ENCODE assay signal across 1 cellular context in the genomic region with DNA sequence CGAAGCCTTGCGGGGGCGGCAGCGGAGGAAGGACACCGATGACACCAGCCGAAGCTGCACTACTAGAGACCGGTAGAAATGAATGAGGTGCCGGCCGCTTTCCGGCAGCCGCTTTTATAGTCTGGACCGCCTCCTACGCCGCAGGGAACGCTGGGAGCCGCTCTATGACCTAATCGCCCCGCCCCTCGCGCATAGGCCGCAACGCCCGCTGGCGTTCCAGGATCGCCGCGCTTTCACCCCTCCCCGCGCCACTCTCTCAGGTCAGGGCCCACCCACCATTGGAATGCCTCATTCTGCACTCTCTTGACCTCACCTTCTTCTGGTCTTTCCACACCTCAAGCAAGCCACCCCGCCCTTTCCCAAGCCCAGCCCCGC.
TF ChIP-seq lines count a peak whose summit lies in the region.

A gene (minus strand): TSS at position 89 of the 375 bp plus-strand sequence. CDS start 170 bp downstream, outside the sequence.

TF ChIP-seq in HepG2, 621 proteins besides CTCF, POLR2A, EP300 and RAD21 (continued from another document and continues in another):
- TF ChIP-seq, protein P1, sequence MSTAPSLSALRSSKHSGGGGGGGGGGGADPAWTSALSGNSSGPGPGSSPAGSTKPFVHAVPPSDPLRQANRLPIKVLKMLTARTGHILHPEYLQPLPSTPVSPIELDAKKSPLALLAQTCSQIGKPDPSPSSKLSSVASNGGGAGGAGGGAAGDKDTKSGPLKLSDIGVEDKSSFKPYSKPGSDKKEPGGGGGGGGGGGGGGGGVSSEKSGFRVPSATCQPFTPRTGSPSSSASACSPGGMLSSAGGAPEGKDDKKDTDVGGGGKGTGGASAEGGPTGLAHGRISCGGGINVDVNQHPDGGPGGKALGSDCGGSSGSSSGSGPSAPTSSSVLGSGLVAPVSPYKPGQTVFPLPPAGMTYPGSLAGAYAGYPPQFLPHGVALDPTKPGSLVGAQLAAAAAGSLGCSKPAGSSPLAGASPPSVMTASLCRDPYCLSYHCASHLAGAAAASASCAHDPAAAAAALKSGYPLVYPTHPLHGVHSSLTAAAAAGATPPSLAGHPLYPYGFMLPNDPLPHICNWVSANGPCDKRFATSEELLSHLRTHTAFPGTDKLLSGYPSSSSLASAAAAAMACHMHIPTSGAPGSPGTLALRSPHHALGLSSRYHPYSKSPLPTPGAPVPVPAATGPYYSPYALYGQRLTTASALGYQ (CRISPR knock-in tag; IDR thresholded peaks at IDR 0.05) = peak; percentile 16; the same call in 1 of the 2 replicates
- TF ChIP-seq, protein P2, sequence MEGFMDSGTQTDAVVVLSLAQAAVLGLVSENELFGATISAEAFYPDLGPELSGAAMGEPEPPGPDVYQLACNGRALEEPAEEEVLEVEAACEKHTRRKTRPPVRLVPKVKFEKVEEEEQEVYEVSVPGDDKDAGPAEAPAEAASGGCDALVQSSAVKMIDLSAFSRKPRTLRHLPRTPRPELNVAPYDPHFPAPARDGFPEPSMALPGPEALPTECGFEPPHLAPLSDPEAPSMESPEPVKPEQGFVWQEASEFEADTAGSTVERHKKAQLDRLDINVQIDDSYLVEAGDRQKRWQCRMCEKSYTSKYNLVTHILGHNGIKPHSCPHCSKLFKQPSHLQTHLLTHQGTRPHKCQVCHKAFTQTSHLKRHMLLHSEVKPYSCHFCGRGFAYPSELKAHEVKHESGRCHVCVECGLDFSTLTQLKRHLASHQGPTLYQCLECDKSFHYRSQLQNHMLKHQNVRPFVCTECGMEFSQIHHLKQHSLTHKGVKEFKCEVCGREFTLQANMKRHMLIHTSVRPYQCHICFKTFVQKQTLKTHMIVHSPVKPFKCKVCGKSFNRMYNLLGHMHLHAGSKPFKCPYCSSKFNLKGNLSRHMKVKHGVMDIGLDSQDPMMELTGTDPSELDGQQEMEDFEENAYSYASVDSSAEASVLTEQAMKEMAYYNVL (CRISPR knock-in tag; IDR thresholded peaks at IDR 0.05; ENCODE audit: borderline replicate concordance) = 0 out of 2 replicates have a peak, but pooled peaks have one; percentile 19
- TF ChIP-seq, protein P3, sequence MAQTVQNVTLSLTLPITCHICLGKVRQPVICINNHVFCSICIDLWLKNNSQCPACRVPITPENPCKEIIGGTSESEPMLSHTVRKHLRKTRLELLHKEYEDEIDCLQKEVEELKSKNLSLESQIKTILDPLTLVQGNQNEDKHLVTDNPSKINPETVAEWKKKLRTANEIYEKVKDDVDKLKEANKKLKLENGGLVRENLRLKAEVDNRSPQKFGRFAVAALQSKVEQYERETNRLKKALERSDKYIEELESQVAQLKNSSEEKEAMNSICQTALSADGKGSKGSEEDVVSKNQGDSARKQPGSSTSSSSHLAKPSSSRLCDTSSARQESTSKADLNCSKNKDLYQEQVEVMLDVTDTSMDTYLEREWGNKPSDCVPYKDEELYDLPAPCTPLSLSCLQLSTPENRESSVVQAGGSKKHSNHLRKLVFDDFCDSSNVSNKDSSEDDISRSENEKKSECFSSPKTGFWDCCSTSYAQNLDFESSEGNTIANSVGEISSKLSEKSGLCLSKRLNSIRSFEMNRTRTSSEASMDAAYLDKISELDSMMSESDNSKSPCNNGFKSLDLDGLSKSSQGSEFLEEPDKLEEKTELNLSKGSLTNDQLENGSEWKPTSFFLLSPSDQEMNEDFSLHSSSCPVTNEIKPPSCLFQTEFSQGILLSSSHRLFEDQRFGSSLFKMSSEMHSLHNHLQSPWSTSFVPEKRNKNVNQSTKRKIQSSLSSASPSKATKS (CRISPR knock-in tag; IDR thresholded peaks at IDR 0.05) = peak; percentile 77
- TF ChIP-seq ZNF614 (CRISPR knock-in tag; IDR thresholded peaks at IDR 0.05; ENCODE audit: borderline replicate concordance) = no peak
- peak; percentile 64 for TF ChIP-seq IRF2 (CRISPR knock-in tag; IDR thresholded peaks at IDR 0.05)
- no peak; the same call in 1 of the 2 replicates for TF ChIP-seq ZBTB38 (CRISPR knock-in tag; IDR thresholded peaks at IDR 0.05)
- TF ChIP-seq IKZF4 (CRISPR knock-in tag; IDR thresholded peaks at IDR 0.05; ENCODE audit: borderline replicate concordance, low read depth, not compliant biosample characterization) = no peak
- TF ChIP-seq ZFP37 (CRISPR knock-in tag; IDR thresholded peaks at IDR 0.05; ENCODE audit: borderline replicate concordance) = peak; percentile 68
- TF ChIP-seq HHEX (CRISPR knock-in tag; IDR thresholded peaks at IDR 0.05) = no peak
- TF ChIP-seq, protein P4, sequence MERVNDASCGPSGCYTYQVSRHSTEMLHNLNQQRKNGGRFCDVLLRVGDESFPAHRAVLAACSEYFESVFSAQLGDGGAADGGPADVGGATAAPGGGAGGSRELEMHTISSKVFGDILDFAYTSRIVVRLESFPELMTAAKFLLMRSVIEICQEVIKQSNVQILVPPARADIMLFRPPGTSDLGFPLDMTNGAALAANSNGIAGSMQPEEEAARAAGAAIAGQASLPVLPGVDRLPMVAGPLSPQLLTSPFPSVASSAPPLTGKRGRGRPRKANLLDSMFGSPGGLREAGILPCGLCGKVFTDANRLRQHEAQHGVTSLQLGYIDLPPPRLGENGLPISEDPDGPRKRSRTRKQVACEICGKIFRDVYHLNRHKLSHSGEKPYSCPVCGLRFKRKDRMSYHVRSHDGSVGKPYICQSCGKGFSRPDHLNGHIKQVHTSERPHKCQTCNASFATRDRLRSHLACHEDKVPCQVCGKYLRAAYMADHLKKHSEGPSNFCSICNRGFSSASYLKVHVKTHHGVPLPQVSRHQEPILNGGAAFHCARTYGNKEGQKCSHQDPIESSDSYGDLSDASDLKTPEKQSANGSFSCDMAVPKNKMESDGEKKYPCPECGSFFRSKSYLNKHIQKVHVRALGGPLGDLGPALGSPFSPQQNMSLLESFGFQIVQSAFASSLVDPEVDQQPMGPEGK (CRISPR knock-in tag; IDR thresholded peaks at IDR 0.05) = peak; percentile 82; the same call in 1 of the 2 replicates
- TF ChIP-seq, protein P5, sequence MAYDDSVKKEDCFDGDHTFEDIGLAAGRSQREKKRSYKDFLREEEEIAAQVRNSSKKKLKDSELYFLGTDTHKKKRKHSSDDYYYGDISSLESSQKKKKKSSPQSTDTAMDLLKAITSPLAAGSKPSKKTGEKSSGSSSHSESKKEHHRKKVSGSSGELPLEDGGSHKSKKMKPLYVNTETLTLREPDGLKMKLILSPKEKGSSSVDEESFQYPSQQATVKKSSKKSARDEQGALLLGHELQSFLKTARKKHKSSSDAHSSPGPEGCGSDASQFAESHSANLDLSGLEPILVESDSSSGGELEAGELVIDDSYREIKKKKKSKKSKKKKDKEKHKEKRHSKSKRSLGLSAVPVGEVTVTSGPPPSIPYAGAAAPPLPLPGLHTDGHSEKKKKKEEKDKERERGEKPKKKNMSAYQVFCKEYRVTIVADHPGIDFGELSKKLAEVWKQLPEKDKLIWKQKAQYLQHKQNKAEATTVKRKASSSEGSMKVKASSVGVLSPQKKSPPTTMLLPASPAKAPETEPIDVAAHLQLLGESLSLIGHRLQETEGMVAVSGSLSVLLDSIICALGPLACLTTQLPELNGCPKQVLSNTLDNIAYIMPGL (CRISPR knock-in tag; IDR thresholded peaks at IDR 0.05; ENCODE audit: borderline replicate concordance in 1 of 2, low read depth in 1 of 2) = no peak; a peak in 1 of 4 replicates
- no peak for TF ChIP-seq ZMYM3 (CRISPR knock-in tag; IDR thresholded peaks at IDR 0.05)
- no peak for TF ChIP-seq ZNF460 (CRISPR knock-in tag; IDR thresholded peaks at IDR 0.05; ENCODE audit: borderline replicate concordance)
- TF ChIP-seq ZBTB8A (CRISPR knock-in tag; IDR thresholded peaks at IDR 0.05; ENCODE audit: borderline replicate concordance, low read depth) = no peak
- TF ChIP-seq SMARCC2 (IDR thresholded peaks at IDR 0.05) = no peak
- no peak for TF ChIP-seq NONO (IDR thresholded peaks at IDR 0.05)
- TF ChIP-seq NONO (CRISPR knock-in tag; conservative IDR thresholded peaks at IDR 0.05) = peak; percentile 50; the same call in 1 of the 2 replicates
- no peak for TF ChIP-seq CENPT (CRISPR knock-in tag; IDR thresholded peaks at IDR 0.05; ENCODE audit: low read depth)
- TF ChIP-seq ATF7-NPFF (CRISPR knock-in tag; IDR thresholded peaks at IDR 0.05; ENCODE audit: low read depth) = peak; percentile 26
- no peak; the same call in none of the 2 replicates for TF ChIP-seq PHF20 (CRISPR knock-in tag; IDR thresholded peaks at IDR 0.05)
- TF ChIP-seq, protein P6, sequence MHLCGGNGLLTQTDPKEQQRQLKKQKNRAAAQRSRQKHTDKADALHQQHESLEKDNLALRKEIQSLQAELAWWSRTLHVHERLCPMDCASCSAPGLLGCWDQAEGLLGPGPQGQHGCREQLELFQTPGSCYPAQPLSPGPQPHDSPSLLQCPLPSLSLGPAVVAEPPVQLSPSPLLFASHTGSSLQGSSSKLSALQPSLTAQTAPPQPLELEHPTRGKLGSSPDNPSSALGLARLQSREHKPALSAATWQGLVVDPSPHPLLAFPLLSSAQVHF (CRISPR knock-in tag; IDR thresholded peaks at IDR 0.05) = peak; percentile 26; the same call in 1 of the 2 replicates
- 0 out of 2 replicates have a peak, but pooled peaks have one; percentile 18 for TF ChIP-seq ZSCAN20 (CRISPR knock-in tag; IDR thresholded peaks at IDR 0.05; ENCODE audit: borderline replicate concordance)
- no peak for TF ChIP-seq HDAC6 (IDR thresholded peaks at IDR 0.05; ENCODE audit: low read depth, low read length)
- peak; percentile 92; the same call in 1 of the 2 replicates for TF ChIP-seq MAZ (IDR thresholded peaks at IDR 0.05; ENCODE audit: borderline replicate concordance, low read depth, low read length)
- TF ChIP-seq MAZ (CRISPR knock-in tag; IDR thresholded peaks at IDR 0.05; ENCODE audit: low read depth) = no peak
- no peak for TF ChIP-seq GATAD2A (CRISPR knock-in tag; IDR thresholded peaks at IDR 0.05)
- TF ChIP-seq SNAPC2 (CRISPR knock-in tag; IDR thresholded peaks at IDR 0.05) = no peak
- peak; percentile 53; the same call in 1 of the 2 replicates for TF ChIP-seq SUZ12 (IDR thresholded peaks at IDR 0.05; ENCODE audit: low read depth, low read length)
- TF ChIP-seq, protein P7, sequence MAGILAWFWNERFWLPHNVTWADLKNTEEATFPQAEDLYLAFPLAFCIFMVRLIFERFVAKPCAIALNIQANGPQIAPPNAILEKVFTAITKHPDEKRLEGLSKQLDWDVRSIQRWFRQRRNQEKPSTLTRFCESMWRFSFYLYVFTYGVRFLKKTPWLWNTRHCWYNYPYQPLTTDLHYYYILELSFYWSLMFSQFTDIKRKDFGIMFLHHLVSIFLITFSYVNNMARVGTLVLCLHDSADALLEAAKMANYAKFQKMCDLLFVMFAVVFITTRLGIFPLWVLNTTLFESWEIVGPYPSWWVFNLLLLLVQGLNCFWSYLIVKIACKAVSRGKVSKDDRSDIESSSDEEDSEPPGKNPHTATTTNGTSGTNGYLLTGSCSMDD (CRISPR knock-in tag; IDR thresholded peaks at IDR 0.05) = no peak
- TF ChIP-seq ZNF773 (CRISPR knock-in tag; IDR thresholded peaks at IDR 0.05; ENCODE audit: borderline replicate concordance) = 0 out of 2 replicates have a peak, but pooled peaks have one; percentile 31
- TF ChIP-seq, protein P8, sequence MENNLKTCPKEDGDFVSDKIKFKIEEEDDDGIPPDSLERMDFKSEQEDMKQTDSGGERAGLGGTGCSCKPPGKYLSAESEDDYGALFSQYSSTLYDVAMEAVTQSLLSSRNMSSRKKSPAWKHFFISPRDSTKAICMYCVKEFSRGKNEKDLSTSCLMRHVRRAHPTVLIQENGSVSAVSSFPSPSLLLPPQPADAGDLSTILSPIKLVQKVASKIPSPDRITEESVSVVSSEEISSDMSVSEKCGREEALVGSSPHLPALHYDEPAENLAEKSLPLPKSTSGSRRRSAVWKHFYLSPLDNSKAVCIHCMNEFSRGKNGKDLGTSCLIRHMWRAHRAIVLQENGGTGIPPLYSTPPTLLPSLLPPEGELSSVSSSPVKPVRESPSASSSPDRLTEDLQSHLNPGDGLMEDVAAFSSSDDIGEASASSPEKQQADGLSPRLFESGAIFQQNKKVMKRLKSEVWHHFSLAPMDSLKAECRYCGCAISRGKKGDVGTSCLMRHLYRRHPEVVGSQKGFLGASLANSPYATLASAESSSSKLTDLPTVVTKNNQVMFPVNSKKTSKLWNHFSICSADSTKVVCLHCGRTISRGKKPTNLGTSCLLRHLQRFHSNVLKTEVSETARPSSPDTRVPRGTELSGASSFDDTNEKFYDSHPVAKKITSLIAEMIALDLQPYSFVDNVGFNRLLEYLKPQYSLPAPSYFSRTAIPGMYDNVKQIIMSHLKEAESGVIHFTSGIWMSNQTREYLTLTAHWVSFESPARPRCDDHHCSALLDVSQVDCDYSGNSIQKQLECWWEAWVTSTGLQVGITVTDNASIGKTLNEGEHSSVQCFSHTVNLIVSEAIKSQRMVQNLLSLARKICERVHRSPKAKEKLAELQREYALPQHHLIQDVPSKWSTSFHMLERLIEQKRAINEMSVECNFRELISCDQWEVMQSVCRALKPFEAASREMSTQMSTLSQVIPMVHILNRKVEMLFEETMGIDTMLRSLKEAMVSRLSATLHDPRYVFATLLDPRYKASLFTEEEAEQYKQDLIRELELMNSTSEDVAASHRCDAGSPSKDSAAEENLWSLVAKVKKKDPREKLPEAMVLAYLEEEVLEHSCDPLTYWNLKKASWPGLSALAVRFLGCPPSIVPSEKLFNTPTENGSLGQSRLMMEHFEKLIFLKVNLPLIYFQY (CRISPR knock-in tag; IDR thresholded peaks at IDR 0.05; ENCODE audit: borderline replicate concordance) = no peak
- TF ChIP-seq, protein P9, sequence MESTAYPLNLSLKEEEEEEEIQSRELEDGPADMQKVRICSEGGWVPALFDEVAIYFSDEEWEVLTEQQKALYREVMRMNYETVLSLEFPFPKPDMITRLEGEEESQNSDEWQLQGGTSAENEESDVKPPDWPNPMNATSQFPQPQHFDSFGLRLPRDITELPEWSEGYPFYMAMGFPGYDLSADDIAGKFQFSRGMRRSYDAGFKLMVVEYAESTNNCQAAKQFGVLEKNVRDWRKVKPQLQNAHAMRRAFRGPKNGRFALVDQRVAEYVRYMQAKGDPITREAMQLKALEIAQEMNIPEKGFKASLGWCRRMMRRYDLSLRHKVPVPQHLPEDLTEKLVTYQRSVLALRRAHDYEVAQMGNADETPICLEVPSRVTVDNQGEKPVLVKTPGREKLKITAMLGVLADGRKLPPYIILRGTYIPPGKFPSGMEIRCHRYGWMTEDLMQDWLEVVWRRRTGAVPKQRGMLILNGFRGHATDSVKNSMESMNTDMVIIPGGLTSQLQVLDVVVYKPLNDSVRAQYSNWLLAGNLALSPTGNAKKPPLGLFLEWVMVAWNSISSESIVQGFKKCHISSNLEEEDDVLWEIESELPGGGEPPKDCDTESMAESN (CRISPR knock-in tag; conservative IDR thresholded peaks at IDR 0.05) = no peak; the same call in 1 of the 2 replicates
- peak; percentile 88 for TF ChIP-seq SP4 (CRISPR knock-in tag; IDR thresholded peaks at IDR 0.05)
- TF ChIP-seq ZNF850 (CRISPR knock-in tag; conservative IDR thresholded peaks at IDR 0.05) = no peak
- TF ChIP-seq ZSCAN9 (CRISPR knock-in tag; IDR thresholded peaks at IDR 0.05; ENCODE audit: borderline replicate concordance) = 0 out of 2 replicates have a peak, but pooled peaks have one; percentile 52
- TF ChIP-seq ZNF350 (CRISPR knock-in tag; IDR thresholded peaks at IDR 0.05; ENCODE audit: borderline replicate concordance, low read depth) = no peak
- TF ChIP-seq SOX5 (CRISPR knock-in tag; IDR thresholded peaks at IDR 0.05; ENCODE audit: borderline replicate concordance) = peak; percentile 21; the same call in 1 of the 2 replicates
- TF ChIP-seq NR2F6 (IDR thresholded peaks at IDR 0.05) = no peak
- 0 out of 2 replicates have a peak, but pooled peaks have one; percentile 53 for TF ChIP-seq NR2F6 (CRISPR knock-in tag; IDR thresholded peaks at IDR 0.05)
- TF ChIP-seq HES4 (CRISPR knock-in tag; IDR thresholded peaks at IDR 0.05; ENCODE audit: borderline replicate concordance) = 0 out of 2 replicates have a peak, but pooled peaks have one; percentile 4
